1 cellular context compared by ENCODE assay signal in the genomic region with DNA sequence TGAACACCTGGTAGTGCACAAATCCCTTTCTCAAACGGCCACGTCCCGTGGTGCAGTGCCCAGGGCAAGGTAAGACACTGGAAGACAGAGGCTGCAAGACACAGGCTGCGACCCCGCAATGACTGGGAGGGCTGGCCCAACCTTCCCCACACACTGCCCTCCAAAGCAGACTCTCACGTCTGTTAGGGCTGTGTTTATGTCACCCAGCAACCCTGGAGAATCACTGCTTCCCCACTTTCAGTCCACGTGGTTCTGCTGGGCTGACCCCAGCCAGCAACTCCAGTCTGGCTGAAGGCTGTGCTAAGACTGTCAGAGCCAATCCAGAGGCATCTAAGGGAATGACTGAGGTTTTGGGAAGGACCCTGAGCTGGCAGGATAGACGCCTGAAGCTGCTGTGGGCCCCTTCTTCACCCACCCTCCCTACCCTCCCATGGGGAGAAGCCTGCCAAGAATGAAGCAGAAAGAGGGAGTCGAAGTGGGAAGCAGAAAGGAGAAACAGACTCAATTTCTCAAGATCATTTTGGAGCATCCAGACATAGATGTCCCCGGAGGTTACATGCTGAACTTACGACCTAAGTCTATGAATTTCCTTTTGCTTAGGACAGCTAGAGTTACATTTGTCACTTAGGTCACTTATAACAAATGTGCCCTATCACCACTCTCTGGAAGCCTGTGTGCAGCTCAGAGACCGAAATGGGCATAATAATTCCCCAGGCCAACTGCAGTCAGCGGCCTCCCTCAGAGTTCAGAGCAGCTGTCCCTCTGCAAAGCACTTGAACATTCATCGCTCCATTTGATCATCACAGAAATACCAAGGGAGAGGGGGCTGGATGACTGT.
TF ChIP-seq lines count a peak whose summit lies in the region.

No MANE protein-coding gene starts in this region.

TF ChIP-seq in H1, 55 proteins besides CTCF, POLR2A, EP300 and RAD21:
- no peak for TF ChIP-seq TAF1 (IDR thresholded peaks at IDR 0.05; ENCODE audit: low read depth, low read length)
- TF ChIP-seq POLR2AphosphoS5 (IDR thresholded peaks at IDR 0.05; ENCODE audit: low read depth, low read length) = peak; percentile 14
- TF ChIP-seq RFX5 (IDR thresholded peaks at IDR 0.05; ENCODE audit: borderline replicate concordance, low read depth, low read length) = no peak
- no peak for TF ChIP-seq CBX5 (IDR thresholded peaks at IDR 0.05; ENCODE audit: low read depth, low read length)
- no peak for TF ChIP-seq SRF (IDR thresholded peaks at IDR 0.05; ENCODE audit: low read depth, low read length)
- no peak for TF ChIP-seq KDM5A (IDR thresholded peaks at IDR 0.05; ENCODE audit: low read length)
- no peak for TF ChIP-seq SAP30 (IDR thresholded peaks at IDR 0.05; ENCODE audit: insufficient read depth, insufficient replicate concordance, low read length)
- TF ChIP-seq KDM1A (IDR thresholded peaks at IDR 0.05; ENCODE audit: borderline replicate concordance, low read length) = no peak
